ENCODE assay signal across 8 cellular contexts in genomic region chr17:35254107-35254802, GRCh38. TPM values are rescaled to one million over a fixed set of nuclear protein-coding genes. Genes with fewer than 3 reads are reported as not detected.
DNase-seq lines count a peak whose midpoint lies in the region; ATAC-seq, FAIRE-seq and TF ChIP-seq lines count a peak whose summit lies in the region.

No MANE protein-coding gene starts in this region.

- H3K36me3 ChIP-seq in lung (ENCODE audit: control insufficient read depth in 2 of 2, insufficient read depth in 2 of 2, low read length in 2 of 2), result peaks cover 0 to 3% of the 10 kb centered on the region in 2 donors

- H3K4me1 ChIP-seq in A549 (peaks cover 45% of the 10 kb centered on the region), lung (ENCODE audit: control insufficient read depth in 2 of 2, insufficient read depth in 2 of 2, low read length in 2 of 2) (peaks cover 0 to 12% of the 10 kb centered on the region in 2 donors)

- peak; percentile 75 to 86; a peak in 3 of 5 replicates for TF ChIP-seq EP300 in A549 (IDR thresholded peaks at IDR 0.05)

- H3K4me3 Mint-ChIP-seq in central memory CD8-positive, alpha-beta T cell, result peak overlapping the region; percentile 36

- TF ChIP-seq CTCF in A549 (IDR thresholded peaks at IDR 0.05), result no peak
- TF ChIP-seq CTCF in LNCaP clone FGC (IDR thresholded peaks at IDR 0.05; ENCODE audit: control insufficient read depth, extremely low read depth, insufficient read depth), result no peak
- no peak for TF ChIP-seq CTCF in lung (IDR thresholded peaks at IDR 0.05; ENCODE audit: control extremely low read depth, extremely low read depth)
- TF ChIP-seq CTCF in GM13976 (IDR thresholded peaks at IDR 0.05; ENCODE audit: borderline replicate concordance, control extremely low read depth, extremely low read depth, insufficient read depth, missing control alignments), result no peak

- H3K4me3 ChIP-seq in A549, result no peak overlapping the region
- no peak overlapping the region for H3K4me3 ChIP-seq in LNCaP clone FGC (ENCODE audit: low read depth, low read length)
- no peak overlapping the region for H3K4me3 ChIP-seq in lung

- H3K4me1 Mint-ChIP-seq in central memory CD8-positive, alpha-beta T cell, result peaks cover 74% of the 10 kb centered on the region

- FAIRE-seq in A549 (lab: Jason Lieb, UNC), result peak; percentile 100

- TF ChIP-seq RAD21 in A549 (conservative IDR thresholded peaks at IDR 0.05 in 1 of 2, IDR thresholded peaks at IDR 0.05 in 1 of 2), result peak; percentile 35 to 64

- DNase-seq in A549 (ENCODE audit: low read depth in 1 of 2, low spot score in 1 of 2), result peak; percentile 43 to 97
- peak; percentile 89 for DNase-seq in LNCaP clone FGC (ENCODE audit: low read depth)
- DNase-seq in central memory CD8-positive, alpha-beta T cell (ENCODE audit: low spot score in 2 of 2), result no peak
- peak; percentile 85 for DNase-seq in lung (ENCODE audit: low spot score)
- DNase-seq in posterior vena cava (ENCODE audit: low spot score), result no peak
- DNase-seq in GM13976 (ENCODE audit: low spot score), result no peak

- no peaks in the 10 kb centered on the region for H3K27me3 Mint-ChIP-seq in central memory CD8-positive, alpha-beta T cell

- no peaks in the 10 kb centered on the region for H3K9me3 Mint-ChIP-seq in central memory CD8-positive, alpha-beta T cell

- H3K4me2 ChIP-seq in A549, result peak overlapping the region; percentile 61

- ATAC-seq in A549 (peak; percentile 82 to 86), lung (ENCODE audit: insufficient read depth, low FRiP score) (peak; percentile 89), GM19035 (IDR thresholded peaks at IDR 0.05; ENCODE audit: unreplicated experiment) (no peak), GM21825 (IDR thresholded peaks at IDR 0.05; ENCODE audit: unreplicated experiment) (no peak)
- no peak for ATAC-seq in central memory CD8-positive, alpha-beta T cell (replicated peaks; ENCODE audit: extremely low read depth, poor library complexity, severe bottlenecking)

- H3K9me3 ChIP-seq in A549 (peaks cover 8% of the 10 kb centered on the region; the same call in 2 of the 3 replicates), lung (ENCODE audit: control insufficient read depth in 2 of 2, insufficient read depth in 1 of 2, low read length in 1 of 2) (no peaks in the 10 kb centered on the region)

- POLR2A ChIA-PET in A549 (lab: Yijun Ruan, JAX), result interaction anchor here (1.6 kb wide), 1 partner anchor 11 kb away, joined by 9 read pairs; the partner anchor contains the start of gene SLFN5

- peak overlapping the region; percentile 83 for H3K27ac Mint-ChIP-seq in central memory CD8-positive, alpha-beta T cell (ENCODE audit: low read depth)

- in situ Hi-C loops in GM13976 (cut with MboI; ENCODE audit: low sequenced_read_pairs, unreplicated experiment), result no loop called here

- H3K36me3 Mint-ChIP-seq in central memory CD8-positive, alpha-beta T cell (ENCODE audit: insufficient read depth), result peaks cover 42% of the 10 kb centered on the region

- peak overlapping the region; percentile 60 to 76 for H3K27ac ChIP-seq in A549
- H3K27ac ChIP-seq in lung (ENCODE audit: low read depth in 1 of 2, low read length in 1 of 2), result peak overlapping the region in 1 of 2 donors; percentile 88

- intact Hi-C loops in posterior vena cava (cut with DNase I), result no loop called here

- CTCF ChIA-PET in A549 (lab: Yijun Ruan, JAX), result interaction anchor here (0.6 to 2.3 kb wide), 2 partner anchors 159 to 285 kb away, joined by 3 to 9 read pairs; no protein-coding TSS in a partner anchor

- WGBS in A549 (ENCODE audit: missing lambda C conversion rate), result 2% methylated on average over 9 of the region's 9 CpGs
- 27 to 57% methylated on average over 9 of the region's 9 CpGs for WGBS in lung, 2 donors

- H3K27me3 ChIP-seq in lung (ENCODE audit: control insufficient read depth, insufficient read depth), result no peaks in the 10 kb centered on the region

- no peak for TF ChIP-seq POLR2A in A549 (IDR thresholded peaks at IDR 0.05; ENCODE audit: low read length)

TF ChIP-seq in A549, 52 proteins besides CTCF, POLR2A, EP300 and RAD21 (continues in another document):
- TF ChIP-seq ZFP36 (IDR thresholded peaks at IDR 0.05; ENCODE audit: borderline replicate concordance, partially characterized antibody) (peak; percentile 63), MYC (IDR thresholded peaks at IDR 0.05; ENCODE audit: borderline replicate concordance, low read length) (no peak), JUN (IDR thresholded peaks at IDR 0.05) (peak; percentile 96 to 98; a peak in 4 of 5 replicates), HES2 (IDR thresholded peaks at IDR 0.05) (peak; percentile 97), KDM1A (IDR thresholded peaks at IDR 0.05; ENCODE audit: low read depth) (peak; percentile 32; the same call in 1 of the 2 replicates), SMC3 (IDR thresholded peaks at IDR 0.05) (peak; percentile 54), CHD2 (IDR thresholded peaks at IDR 0.05; ENCODE audit: low read length, partially characterized antibody) (peak; percentile 50), USF2 (IDR thresholded peaks at IDR 0.05) (no peak), MAFK (IDR thresholded peaks at IDR 0.05; ENCODE audit: partially characterized antibody) (peak; percentile 56), BCL3 (IDR thresholded peaks at IDR 0.05) (peak; percentile 97; the same call in 1 of the 3 replicates), CHD4 (IDR thresholded peaks at IDR 0.05; ENCODE audit: borderline replicate concordance) (0 out of 2 replicates have a peak, but pooled peaks have one; percentile 84), PBX3 (IDR thresholded peaks at IDR 0.05) (peak; percentile 51; the same call in 1 of the 2 replicates), HMGXB4 (CRISPR knock-in tag; IDR thresholded peaks at IDR 0.05; ENCODE audit: borderline replicate concordance) (no peak), MAX (IDR thresholded peaks at IDR 0.05) (peak; percentile 83), FOSL2 (IDR thresholded peaks at IDR 0.05) (peak; percentile 97), FOSL2 (CRISPR knock-in tag; IDR thresholded peaks at IDR 0.05) (peak; percentile 99), GATA3 (IDR thresholded peaks at IDR 0.05; ENCODE audit: borderline replicate concordance) (peak; percentile 97), CEBPB (IDR thresholded peaks at IDR 0.05) (peak; percentile 98 to 100), HOXA7 (CRISPR knock-in tag; IDR thresholded peaks at IDR 0.05) (no peak), NPAS2 (CRISPR knock-in tag; IDR thresholded peaks at IDR 0.05; ENCODE audit: borderline replicate concordance) (no peak), FOSB (CRISPR knock-in tag; IDR thresholded peaks at IDR 0.05) (no peak)

RNA-seq across cellular contexts. Expression of gene SLFN5, which starts 11.4 kb away (rescaled TPM):
- polyA plus RNA-seq in A549 (2011; rRNA removed), result 30.3 and 33.1 TPM in 2 replicates
- polyA plus RNA-seq in A549 (2012; cell fraction: cytosol; rRNA removed), result 0.93 and 0.97 TPM in 2 replicates
- 0.48 and 0.73 TPM in 2 replicates for polyA plus RNA-seq in A549 (2012; cell fraction: nucleus; rRNA removed)
- 1.6 to 2.0 TPM (median 1.9 TPM) in 3 replicates for polyA plus RNA-seq in A549 (2017; fragmentation: RNase III; extraction: RNeasy Plus Mini Kit Qiagen cat#74134 plus additional on column Dnase treatment)
- polyA minus RNA-seq in A549 (2011; rRNA and poly(A)+ RNA removed), result 26.3 and 27.7 TPM in 2 replicates
- 10 to 100 TPM; 42.4 to 51.7 TPM for total RNA-seq in lung
- 10 to 100 TPM in 1 of 2 donors, 1 to 10 TPM in 1; 8.5 to 19.2 TPM for polyA plus RNA-seq in lung
- 10 to 100 TPM; 41.6 to 46.3 TPM for total RNA-seq in posterior vena cava

Comparison
In these comparisons a context has a peak if more than half of its experiments do, and no peak if none do; other contexts are left out.
1. ATAC-seq: peak in A549 (2 of 2) and lung (single experiment); none in central memory CD8-positive, alpha-beta T cell (single experiment), GM19035 (single experiment) and GM21825 (single experiment).
2. DNase-seq: peak in A549 (2 of 2), LNCaP clone FGC (single experiment) and lung (single experiment); none in central memory CD8-positive, alpha-beta T cell (0 of 2), posterior vena cava (single experiment) and GM13976 (single experiment).